Comparison of ENCODE assay signal across 29 cellular contexts in genomic region chr4:54517793-54518444, GRCh38.
"Had no signal": no experiment of that assay in that cellular context is flagged by ENCODE, and none has a peak within 500 bp of the region (broad histone marks: within the 10 kb centered on the region; RNA-seq: fewer than 3 reads in every experiment).

No MANE protein-coding gene starts in this region.

- ATAC-seq: activated T-cell treated with anti-CD3 and anti-CD28 coated beads, Interleukin-2, amount 50 U/mL, for 4 hours; activated T-helper 17 cell treated with anti-CD3 and anti-CD28 coated beads, Interleukin-2, amount 50 U/mL, for 72 hours; esophagus mucosa; gastroesophageal sphincter; heart right ventricle; WTC11 had no signal

- H3K27me3 ChIP-seq: brain microvascular endothelial cell, dorsolateral prefrontal cortex, gastroesophageal sphincter, heart right ventricle had no signal

- DNase-seq: activated CD4-positive, alpha-beta memory T cell treated with anti-CD3 and anti-CD28 coated beads, Interleukin-2, amount 10 ng/mL, durations not matched to agents 7 days and 5 days; activated CD4-positive, alpha-beta T cell treated with anti-CD3 and anti-CD28 coated beads for 1 hour; activated CD4-positive, alpha-beta T cell treated with anti-CD3 and anti-CD28 coated beads for 4 hours; activated CD4-positive, alpha-beta T cell treated with anti-CD3 and anti-CD28 coated beads, Interleukin-2, amount 10 ng/mL, durations not matched to agents 7 days and 5 days; activated CD4-positive, alpha-beta T cell treated with anti-CD3 and anti-CD28 coated beads, Interleukin-2, amount 50 U/mL, for 4 hours; activated CD8-positive, alpha-beta memory T cell treated with anti-CD3 and anti-CD28 coated beads, Interleukin-2, amount 50 U/mL, for 48 hours; activated effector memory CD4-positive, alpha-beta T cell treated with Interleukin-2 at 50 U/mL for 16 hours; activated gamma-delta T cell treated with Interleukin-2 at 50 U/mL for 16 hours; activated naive CD4-positive, alpha-beta T cell treated with anti-CD3 and anti-CD28 coated beads, Interleukin-2, amount 50 U/mL, for 16 hours; activated naive CD4-positive, alpha-beta T cell treated with Interleukin-2 at 50 U/mL for 16 hours; activated T-cell treated with anti-CD3 and anti-CD28 coated beads for 4 hours; activated T-cell treated with anti-CD3 and anti-CD28 coated beads, Interleukin-2, amount 50 U/mL, for 4 hours; amniotic stem cell; anterior cingulate cortex; brain microvascular endothelial cell; dorsolateral prefrontal cortex; effector memory CD4-positive, alpha-beta T cell; endodermal cell; foreskin melanocyte; heart right ventricle; T-helper 2 cell had no signal

- H3K4me1 ChIP-seq: gastroesophageal sphincter had no signal

- H3K4me3 ChIP-seq: coronary artery, dorsolateral prefrontal cortex, gastroesophageal sphincter, heart right ventricle had no signal

- H3K27ac ChIP-seq: brain microvascular endothelial cell, coronary artery, dorsolateral prefrontal cortex, gastroesophageal sphincter, heart right ventricle, VCaP had no signal

- H3K36me3 ChIP-seq: brain microvascular endothelial cell, gastroesophageal sphincter, heart right ventricle had no signal

- FAIRE-seq: astrocyte, bronchial epithelial cell had no signal
